ENCODE assay signal across 24 cellular contexts in genomic region chr2:144683063-144683740, GRCh38.
DNase-seq lines count a peak whose midpoint lies in the region; ATAC-seq and TF ChIP-seq lines count a peak whose summit lies in the region.
"Had no signal": no experiment of that assay in that cellular context is flagged by ENCODE, and none has a peak within 500 bp of the region (broad histone marks: within the 10 kb centered on the region; RNA-seq: fewer than 3 reads in every experiment).

No MANE protein-coding gene starts in this region.

- peaks cover 43% of the 10 kb centered on the region for H3F3A ChIP-seq in SU-DHL-6 (ENCODE audit: insufficient read depth)

- H3K9me3 ChIP-seq in BLaER1 (no peaks in the 10 kb centered on the region), SU-DHL-6 (ENCODE audit: insufficient read depth, low read length) (no peaks in the 10 kb centered on the region), muscle layer of duodenum (ENCODE audit: control insufficient read depth in 1 of 2, low read length in 2 of 2) (no peaks in the 10 kb centered on the region)
- H3K9me3 ChIP-seq: esophagus squamous epithelium, mucosa of descending colon, suprapubic skin had no signal

- H3K27ac ChIP-seq in BLaER1 (peak overlapping the region; percentile 28; the same call in 1 of the 2 replicates), SU-DHL-6 (ENCODE audit: low read depth, low read length) (peak overlapping the region; percentile 91), muscle layer of duodenum (ENCODE audit: low read length) (peak overlapping the region; percentile 0)
- H3K27ac ChIP-seq: esophagus squamous epithelium, suprapubic skin had no signal

- H3K79me2 ChIP-seq in SU-DHL-6 (ENCODE audit: insufficient read depth, low read length) = no peaks in the 10 kb centered on the region

- peak overlapping the region; percentile 28 for H2AFZ ChIP-seq in SU-DHL-6 (ENCODE audit: low read depth, low read length, severe bottlenecking)

- no peak for TF ChIP-seq CTCF in SU-DHL-6 (IDR thresholded peaks at IDR 0.05; ENCODE audit: insufficient read depth, low read length, poor library complexity, severe bottlenecking)

- H3K9me2 ChIP-seq in SU-DHL-6 (replicated peaks; ENCODE audit: insufficient read depth, low read length) = no peaks in the 10 kb centered on the region

- peaks cover 70% of the 10 kb centered on the region for H3K4me1 ChIP-seq in BLaER1
- H3K4me1 ChIP-seq in muscle layer of duodenum (ENCODE audit: control insufficient read depth in 1 of 2, insufficient read depth in 2 of 2, low read length in 2 of 2) = no peaks in the 10 kb centered on the region

- H3K36me3 ChIP-seq in BLaER1 (no peaks in the 10 kb centered on the region), SU-DHL-6 (ENCODE audit: low read length) (no peaks in the 10 kb centered on the region), muscle layer of duodenum (ENCODE audit: control insufficient read depth in 1 of 2, insufficient read depth in 2 of 2, low read length in 2 of 2) (no peaks in the 10 kb centered on the region)
- H3K36me3 ChIP-seq: esophagus squamous epithelium, suprapubic skin had no signal

- H3K9ac ChIP-seq in BLaER1 (no peak overlapping the region), SU-DHL-6 (ENCODE audit: low read length) (peak overlapping the region; percentile 35)

- DNase-seq in NAMALWA (ENCODE audit: low spot score) = peak; percentile 77
- DNase-seq in central memory CD4-positive, alpha-beta T cell = no peak
- DNase-seq in T-helper 9 cell = no peak
- no peak for DNase-seq in nucleus accumbens (lab: John Stamatoyannopoulos, UW)
- DNase-seq: activated CD4-positive, alpha-beta T cell treated with anti-CD3 and anti-CD28 coated beads for 36 hours; CD4-positive, alpha-beta memory T cell; DMS79; effector memory CD4-positive, alpha-beta T cell; esophagus squamous epithelium; HFFc6; left ventricle myocardium superior; MM.1S; mucosa of descending colon; NCI-H2029; NCI-H226; retina; RPMI8226; SW 1271 had no signal

- H3K27me3 ChIP-seq in BLaER1 (no peaks in the 10 kb centered on the region), SU-DHL-6 (ENCODE audit: low read length) (no peaks in the 10 kb centered on the region), muscle layer of duodenum (ENCODE audit: low read depth, low read length) (no peaks in the 10 kb centered on the region)
- H3K27me3 ChIP-seq: esophagus squamous epithelium, suprapubic skin had no signal

- ATAC-seq in HG03439 (IDR thresholded peaks at IDR 0.05; ENCODE audit: unreplicated experiment) = no peak
- ATAC-seq: activated CD4-positive, alpha-beta T cell treated with anti-CD3 and anti-CD28 coated beads for 36 hours; HepG2; left ventricle myocardium superior; mucosa of descending colon had no signal

- H4K20me1 ChIP-seq in BLaER1 (no peaks in the 10 kb centered on the region), SU-DHL-6 (ENCODE audit: low read depth, low read length) (no peaks in the 10 kb centered on the region)

- H3K4me3 ChIP-seq in BLaER1 = no peak overlapping the region
- peak overlapping the region; percentile 4 for H3K4me3 ChIP-seq in SU-DHL-6 (ENCODE audit: insufficient read depth, low read length, poor library complexity, severe bottlenecking)
- H3K4me3 ChIP-seq in muscle layer of duodenum (ENCODE audit: low read depth in 1 of 2, low read length in 2 of 2) = no peak overlapping the region
- H3K4me3 ChIP-seq: esophagus squamous epithelium, mucosa of descending colon, suprapubic skin had no signal

- H3K4me2 ChIP-seq in BLaER1 (peak overlapping the region; percentile 57), SU-DHL-6 (ENCODE audit: low read depth, low read length, poor library complexity, severe bottlenecking) (peak overlapping the region; percentile 63)

Comparison
In these comparisons a context has a peak if more than half of its experiments do, and no peak if none do; other contexts are left out.
1. H3K27ac ChIP-seq: peak in every context shown above with its lines; median percentile 91 in SU-DHL-6; 28 in BLaER1; 0 in muscle layer of duodenum.